In genomic region chr3:58292866-58293265, GRCh38 we compare ENCODE assay signal across 26 cellular contexts. TPM values are rescaled to one million over a fixed set of nuclear protein-coding genes. Genes with fewer than 3 reads are reported as not detected.
DNase-seq lines count a peak whose midpoint lies in the region; ATAC-seq and TF ChIP-seq lines count a peak whose summit lies in the region.
"Had no signal": no experiment of that assay in that cellular context is flagged by ENCODE, and none has a peak within 500 bp of the region (broad histone marks: within the 10 kb centered on the region; RNA-seq: fewer than 3 reads in every experiment).

No MANE protein-coding gene starts in this region.

- intact Hi-C loops in right cardiac atrium (cut with DNase I) (no loop called here), left ventricle myocardium superior (cut with micrococcal nuclease) (no loop called here), dorsolateral prefrontal cortex (cut with DNase I) (no loop called here), thyroid gland (cut with DNase I) (loop anchor here (10.0 kb wide), 1 partner anchor 288 kb away; the partner anchor contains the start of gene FLNB)

- H3K36me3 Mint-ChIP-seq in memory B cell = peaks cover 6% of the 10 kb centered on the region

- H3K9me3 ChIP-seq in right cardiac atrium (ENCODE audit: control insufficient read depth, low read length) (no peaks in the 10 kb centered on the region), thyroid gland (no peaks in the 10 kb centered on the region)
- H3K9me3 ChIP-seq: HAP-1 had no signal

- 89% methylated on average over 10 of the region's 10 CpGs for whole genome bisulfite sequencing in right cardiac atrium
- 85 to 87% methylated on average over 10 of the region's 10 CpGs for WGBS in thyroid gland, 2 donors

- TF ChIP-seq POLR2A in thyroid gland (IDR thresholded peaks at IDR 0.05) = no peak

- H3K27ac ChIP-seq in right cardiac atrium (ENCODE audit: low read length) (no peak overlapping the region), dorsolateral prefrontal cortex (peak overlapping the region; percentile 65 to 99 (median 93)), thyroid gland (peak overlapping the region in 2 of 3 donors; percentile 55 to 63)

- H3K4me3 Mint-ChIP-seq in memory B cell = no peak overlapping the region
- H3K4me3 Mint-ChIP-seq: GM23338, HFFc6 had no signal

- H3K27me3 ChIP-seq in right cardiac atrium (ENCODE audit: control insufficient read depth, insufficient read depth) (no peaks in the 10 kb centered on the region), dorsolateral prefrontal cortex (no peaks in the 10 kb centered on the region), thyroid gland (no peaks in the 10 kb centered on the region)

- H3K4me1 ChIP-seq in right cardiac atrium (ENCODE audit: control insufficient read depth, insufficient read depth, low read length) (no peaks in the 10 kb centered on the region), thyroid gland (peaks cover 15 to 35% of the 10 kb centered on the region in 2 donors)
- H3K4me1 ChIP-seq: HAP-1 had no signal

- DNase-seq in right cardiac atrium = no peak
- no peak for DNase-seq in left ventricle myocardium superior
- DNase-seq in dorsolateral prefrontal cortex = no peak
- DNase-seq in memory B cell (ENCODE audit: low spot score in 2 of 2) = no peak
- no peak for DNase-seq in thyroid gland
- no peak for DNase-seq in AG20443 (ENCODE audit: low spot score)
- DNase-seq: 8988T; ACHN; Calu3; DMS79 treated with DMSO at 0.1 percent for 48 hours; GF-D8; HFFc6; MV-4-11; NCI-H1105 treated with DMSO at 0.1 percent for 48 hours; NCI-H146; NCI-H1930; NCI-H2107; NCI-H524 treated with DMSO at 0.1 percent for 48 hours; NCI-H82; NK-92 treated with Interleukin-12 subunit alpha and Interleukin-12 subunit beta, amount 100 ng/mL, for 24 hours; PC-3 had no signal

- no peak for TF ChIP-seq CTCF in dorsolateral prefrontal cortex (IDR thresholded peaks at IDR 0.05 in 54 of 56, conservative IDR thresholded peaks at IDR 0.05 in 2 of 56; ENCODE audit: low read depth in 1 of 56, partially characterized antibody in 56 of 56)
- TF ChIP-seq CTCF in thyroid gland (IDR thresholded peaks at IDR 0.05) = no peak

- H3K4me3 ChIP-seq in right cardiac atrium (ENCODE audit: low read length) (no peak overlapping the region), dorsolateral prefrontal cortex (no peak overlapping the region), thyroid gland (replicated peaks in 1 of 3) (no peak overlapping the region)
- H3K4me3 ChIP-seq: GM23338, HAP-1, K562 had no signal

- peak overlapping the region; percentile 4 for H3K27ac Mint-ChIP-seq in memory B cell
- H3K27ac Mint-ChIP-seq: GM23338, HFFc6 had no signal

- peak; percentile 10 to 23 for ATAC-seq in right cardiac atrium
- ATAC-seq in left ventricle myocardium superior = no peak
- no peak for ATAC-seq in memory B cell (ENCODE audit: low read depth)
- no peak for ATAC-seq in HG02970 (IDR thresholded peaks at IDR 0.05; ENCODE audit: low FRiP score, unreplicated experiment)
- no peak for ATAC-seq in HG03460 (IDR thresholded peaks at IDR 0.05; ENCODE audit: unreplicated experiment)
- ATAC-seq: GM23338, K562, PC-3 had no signal

- no peaks in the 10 kb centered on the region for H3K9me3 Mint-ChIP-seq in memory B cell
- H3K9me3 Mint-ChIP-seq: HFFc6 had no signal

- no peaks in the 10 kb centered on the region for H3K4me1 Mint-ChIP-seq in memory B cell

- no peaks in the 10 kb centered on the region for H3K36me3 ChIP-seq in thyroid gland
- H3K36me3 ChIP-seq: HAP-1 had no signal

- no peaks in the 10 kb centered on the region for H3K27me3 Mint-ChIP-seq in memory B cell

RNA-seq across cellular contexts. Expression of gene RPP14, which starts 13.2 kb away (rescaled TPM):
- total RNA-seq in right cardiac atrium (10 to 100 TPM; 15.7 to 24.9 (median 18.3) TPM), left ventricle myocardium superior (25.0 TPM), dorsolateral prefrontal cortex (10 to 100 TPM; 10.7 to 30.0 (median 19.1) TPM), thyroid gland (10 to 100 TPM; 13.4 to 19.9 (median 15.7) TPM)
- 26.0 TPM for polyA plus RNA-seq in right cardiac atrium

RNA-seq across cellular contexts. Expression of gene HTD2, which starts 13.5 kb away (rescaled TPM):
- total RNA-seq in right cardiac atrium (10 to 100 TPM; 10.1 to 16.9 (median 12.2) TPM), left ventricle myocardium superior (14.9 TPM), dorsolateral prefrontal cortex (10 to 100 TPM in 85 of 120 experiments, 1 to 10 TPM in 35; 5.0 to 23.1 (median 11.3) TPM), thyroid gland (10 to 100 TPM in 3 of 4 donors, 1 to 10 TPM in 1; 8.4 to 19.8 (median 18.6) TPM)
- 15.5 TPM for polyA plus RNA-seq in right cardiac atrium

RNA-seq across cellular contexts. Expression of gene PXK, which starts 39.8 kb away (rescaled TPM):
- total RNA-seq in right cardiac atrium = 10 to 100 TPM; 11.4 to 17.3 (median 13.7) TPM
- 7.7 TPM for polyA plus RNA-seq in right cardiac atrium
- 12.9 TPM for total RNA-seq in left ventricle myocardium superior
- total RNA-seq in dorsolateral prefrontal cortex = 100 to 1,000 TPM in 86 of 120 experiments, 10 to 100 TPM in 34; 55.2 to 497 (median 130) TPM
- 100 to 1,000 TPM in 3 of 4 donors, 10 to 100 TPM in 1; 98.6 to 139 (median 123) TPM for total RNA-seq in thyroid gland

RNA-seq across cellular contexts. Expression of gene ABHD6, which starts 55.3 kb away (rescaled TPM):
- total RNA-seq in right cardiac atrium = 10 to 100 TPM in 3 of 4 donors, 1 to 10 TPM in 1; 6.1 to 13.4 (median 10.8) TPM
- polyA plus RNA-seq in right cardiac atrium = 8.3 TPM
- 9.1 TPM for total RNA-seq in left ventricle myocardium superior
- 10 to 100 TPM; 32.0 to 78.5 (median 50.8) TPM for total RNA-seq in dorsolateral prefrontal cortex
- total RNA-seq in thyroid gland = 10 to 100 TPM; 14.7 to 28.6 (median 18.0) TPM

Comparison
In these comparisons a context has a peak if more than half of its experiments do, and no peak if none do; other contexts are left out.
1. ATAC-seq: peak in right cardiac atrium (2 of 2); none in left ventricle myocardium superior (single experiment), memory B cell (single experiment), HG02970 (single experiment) and HG03460 (single experiment).